ENCODE assay signal across 12 cellular contexts in genomic region chr2:47078541-47079482, GRCh38.
DNase-seq lines count a peak whose midpoint lies in the region; ATAC-seq and TF ChIP-seq lines count a peak whose summit lies in the region.
"Had no signal": no experiment of that assay in that cellular context is flagged by ENCODE, and none has a peak within 500 bp of the region (broad histone marks: within the 10 kb centered on the region; RNA-seq: fewer than 3 reads in every experiment).

No MANE protein-coding gene starts in this region.

- no peak overlapping the region for H3K27ac ChIP-seq in GM23338 (ENCODE audit: low read depth)
- peak overlapping the region in 3 of 4 donors; percentile 37 to 81 (median 59) for H3K27ac ChIP-seq in Peyer's patch
- H3K27ac ChIP-seq in esophagus muscularis mucosa (replicated peaks in 1 of 4): peak overlapping the region; percentile 44 to 89 (median 69)

- no peaks in the 10 kb centered on the region for H3K79me2 ChIP-seq in GM23338 (replicated peaks; ENCODE audit: insufficient read depth)

- H3K4me3 ChIP-seq in GM23338 (no peak overlapping the region), Peyer's patch (no peak overlapping the region), esophagus muscularis mucosa (no peak overlapping the region)

- no peak overlapping the region for H3K4me2 ChIP-seq in GM23338

- no peaks in the 10 kb centered on the region for H3F3A ChIP-seq in GM23338 (replicated peaks; ENCODE audit: low read depth)

- no peaks in the 10 kb centered on the region for H3K9me2 ChIP-seq in GM23338 (ENCODE audit: insufficient read depth)

- H3K27me3 ChIP-seq in GM23338 (ENCODE audit: insufficient read depth) (no peaks in the 10 kb centered on the region), Peyer's patch (no peaks in the 10 kb centered on the region), esophagus muscularis mucosa (no peaks in the 10 kb centered on the region)

- H3K36me3 ChIP-seq in GM23338 (ENCODE audit: insufficient read depth) (no peaks in the 10 kb centered on the region), Peyer's patch (no peaks in the 10 kb centered on the region), esophagus muscularis mucosa (peaks cover 0 to 13% (median 6%) of the 10 kb centered on the region in 4 donors)

- H3K4me1 ChIP-seq in GM23338 (ENCODE audit: insufficient read depth): peaks cover 22% of the 10 kb centered on the region
- H3K4me1 ChIP-seq in Peyer's patch: peaks cover 0 to 32% (median 3%) of the 10 kb centered on the region in 4 donors
- peaks cover 48 to 78% (median 68%) of the 10 kb centered on the region in 4 donors for H3K4me1 ChIP-seq in esophagus muscularis mucosa

- H3K27me3 Mint-ChIP-seq in GM23338 (ENCODE audit: insufficient read depth, low read depth, poor library complexity): peaks cover 25% of the 10 kb centered on the region
- H3K27me3 Mint-ChIP-seq: activated naive CD8-positive, alpha-beta T cell; naive thymus-derived CD4-positive, alpha-beta T cell had no signal

- ATAC-seq in GM23338: peak; percentile 61
- ATAC-seq in sciatic nerve: peak; percentile 6
- no peak for ATAC-seq in omental fat pad (ENCODE audit: low FRiP score)
- ATAC-seq: stimulated activated effector memory CD8-positive, alpha-beta T cell treated with anti-CD3 and anti-CD28 coated beads, Interleukin-12 subunit alpha, Interleukin-12 subunit beta, amount 100 ng/mL, for 72 hours had no signal

- H3K36me3 Mint-ChIP-seq in GM23338 (ENCODE audit: low read depth): peaks cover 2% of the 10 kb centered on the region; the same call in 2 of the 3 replicates
- H3K36me3 Mint-ChIP-seq: activated naive CD8-positive, alpha-beta T cell had no signal

- H3K9me3 ChIP-seq in Peyer's patch: no peaks in the 10 kb centered on the region
- no peaks in the 10 kb centered on the region for H3K9me3 ChIP-seq in esophagus muscularis mucosa

- no peak overlapping the region for H3K4me3 Mint-ChIP-seq in GM23338
- H3K4me3 Mint-ChIP-seq: activated naive CD8-positive, alpha-beta T cell; naive thymus-derived CD4-positive, alpha-beta T cell; stimulated activated effector memory CD8-positive, alpha-beta T cell treated with anti-CD3 and anti-CD28 coated beads, Interleukin-12 subunit alpha, Interleukin-12 subunit beta, amount 100 ng/mL, for 72 hours had no signal

- no peaks in the 10 kb centered on the region for H3K9me3 Mint-ChIP-seq in GM23338
- H3K9me3 Mint-ChIP-seq: stimulated activated effector memory CD8-positive, alpha-beta T cell treated with anti-CD3 and anti-CD28 coated beads, Interleukin-12 subunit alpha, Interleukin-12 subunit beta, amount 100 ng/mL, for 72 hours had no signal

- no peaks in the 10 kb centered on the region for H4K20me1 ChIP-seq in GM23338 (replicated peaks; ENCODE audit: insufficient read depth)

- DNase-seq in GM23338 (ENCODE audit: low spot score): no peak
- DNase-seq in Peyer's patch: peak in 1 of 3 donors; percentile 55
- DNase-seq in esophagus muscularis mucosa (ENCODE audit: extremely low spot score): no peak
- peak; percentile 49 for DNase-seq in sciatic nerve (ENCODE audit: low spot score)
- no peak for DNase-seq in NCI-H1417 (lab: John Stamatoyannopoulos, UW)
- no peak for DNase-seq in DMS153 (lab: John Stamatoyannopoulos, UW)
- DNase-seq in SIG-M5 (lab: John Stamatoyannopoulos, UW): no peak
- no peak for DNase-seq in omental fat pad (ENCODE audit: low spot score)
- DNase-seq: naive thymus-derived CD4-positive, alpha-beta T cell; NCI-H2107 had no signal

- TF ChIP-seq EP300 in esophagus muscularis mucosa (IDR thresholded peaks at IDR 0.05): no peak

- H3K4me1 Mint-ChIP-seq in GM23338: peaks cover 39% of the 10 kb centered on the region

- H2AFZ ChIP-seq in GM23338: no peak overlapping the region

- no peak overlapping the region for H3K27ac Mint-ChIP-seq in GM23338
- H3K27ac Mint-ChIP-seq: activated naive CD8-positive, alpha-beta T cell had no signal

- WGBS in esophagus muscularis mucosa: 72% methylated on average over 8 of the region's 17 CpGs

- intact Hi-C loops in esophagus muscularis mucosa (cut with DNase I): loop anchor here (5.0 to 10.0 kb wide), 3 partner anchors 87 to 193 kb away; partner anchors contain the start of gene MCFD2
- intact Hi-C loops in sciatic nerve (cut with DNase I): no loop called here

- no peak for TF ChIP-seq POLR2A in Peyer's patch (IDR thresholded peaks at IDR 0.05)
- no peak for TF ChIP-seq POLR2A in esophagus muscularis mucosa (IDR thresholded peaks at IDR 0.05; ENCODE audit: low read depth)

- TF ChIP-seq CTCF in GM23338 (conservative IDR thresholded peaks at IDR 0.05; ENCODE audit: low read depth in 2 of 2) (no peak), Peyer's patch (IDR thresholded peaks at IDR 0.05) (peak in 1 of 6 experiments; percentile 11), esophagus muscularis mucosa (IDR thresholded peaks at IDR 0.05) (no peak), omental fat pad (IDR thresholded peaks at IDR 0.05) (no peak)

TF ChIP-seq in GM23338, 12 proteins besides CTCF, POLR2A, EP300 and RAD21 (continues in another document):
- no peak for TF ChIP-seq REST (IDR thresholded peaks at IDR 0.05; ENCODE audit: unreplicated experiment)
- no peak for TF ChIP-seq POLR2AphosphoS5 (IDR thresholded peaks at IDR 0.05; ENCODE audit: low read depth)
- TF ChIP-seq NANOG (IDR thresholded peaks at IDR 0.05; ENCODE audit: borderline replicate concordance): no peak
- no peak for TF ChIP-seq EZH2phosphoT487 (IDR thresholded peaks at IDR 0.05; ENCODE audit: unreplicated experiment)
- TF ChIP-seq ZNF331 (CRISPR knock-in tag; IDR thresholded peaks at IDR 0.05; ENCODE audit: low read depth): no peak
- no peak for TF ChIP-seq EZH2 (IDR thresholded peaks at IDR 0.05; ENCODE audit: low read depth, unreplicated experiment)
- TF ChIP-seq JUNB (IDR thresholded peaks at IDR 0.05; ENCODE audit: unreplicated experiment): no peak
- no peak for TF ChIP-seq CREB1 (CRISPR knock-in tag; IDR thresholded peaks at IDR 0.05; ENCODE audit: low read depth)
- no peak for TF ChIP-seq ETS1 (IDR thresholded peaks at IDR 0.05)
